ENCODE assay signal across 1 cellular context in genomic region chr5:115169392-115170127, GRCh38.
A peak's percentile ranks its signal among the peaks of the same experiment; 100 is the strongest.
TF ChIP-seq lines count a peak whose summit lies in the region.

TRIM36 (minus strand) TSS chr5:115169908; CDS start chr5:115169634, 274 bp downstream.

TF ChIP-seq in H1, 55 proteins besides CTCF, POLR2A, EP300 and RAD21 (continued from another document):
- TF ChIP-seq SP1 (IDR thresholded peaks at IDR 0.05; ENCODE audit: low read depth, low read length) (peak; percentile 74; the same call in 1 of the 2 replicates), RXRA (IDR thresholded peaks at IDR 0.05; ENCODE audit: insufficient read depth, low read depth, low read length) (no peak), BCL11A (IDR thresholded peaks at IDR 0.05; ENCODE audit: low read depth in 2 of 2, low read length in 2 of 2) (no peak), CHD2 (IDR thresholded peaks at IDR 0.05; ENCODE audit: low read length) (no peak), TAF7 (optimal IDR thresholded peaks at IDR 0.05; ENCODE audit: borderline replicate concordance, low read depth, low read length) (peak; percentile 89), MAX (IDR thresholded peaks at IDR 0.05) (peak; percentile 37), SIN3A (conservative IDR thresholded peaks at IDR 0.05 in 1 of 2, IDR thresholded peaks at IDR 0.05 in 1 of 2; ENCODE audit: low read depth in 1 of 2, low read length in 2 of 2) (peak; percentile 24 to 90; a peak in 2 of 4 replicates), BRCA1 (IDR thresholded peaks at IDR 0.05; ENCODE audit: low read depth, low read length) (no peak), CBX8 (IDR thresholded peaks at IDR 0.05; ENCODE audit: borderline replicate concordance, low read depth, low read length) (no peak), SIX5 (IDR thresholded peaks at IDR 0.05; ENCODE audit: low read depth, low read length) (no peak), PHF8 (conservative IDR thresholded peaks at IDR 0.05; ENCODE audit: low read depth, low read length) (peak; percentile 83), SUZ12 (IDR thresholded peaks at IDR 0.05; ENCODE audit: low read length) (no peak), YY1 (IDR thresholded peaks at IDR 0.05; ENCODE audit: low read depth, low read length) (0 out of 2 replicates have a peak, but pooled peaks have one; percentile 39), TEAD4 (IDR thresholded peaks at IDR 0.05; ENCODE audit: low read depth, low read length) (no peak), RFX5 (IDR thresholded peaks at IDR 0.05; ENCODE audit: borderline replicate concordance, low read depth, low read length) (no peak), SP4 (IDR thresholded peaks at IDR 0.05; ENCODE audit: low read length) (no peak; the same call in 1 of the 2 replicates), TCF12 (IDR thresholded peaks at IDR 0.05; ENCODE audit: low read depth, low read length) (no peak), TAF1 (IDR thresholded peaks at IDR 0.05; ENCODE audit: low read depth, low read length) (peak; percentile 98), CTBP2 (IDR thresholded peaks at IDR 0.05; ENCODE audit: borderline replicate concordance, insufficient read depth, insufficient read length, low read length) (no peak), CHD7 (IDR thresholded peaks at IDR 0.05; ENCODE audit: insufficient replicate concordance, low read length) (no peak), KDM4A (IDR thresholded peaks at IDR 0.05; ENCODE audit: low read depth, low read length, severe bottlenecking) (peak; percentile 86), GTF2F1 (IDR thresholded peaks at IDR 0.05; ENCODE audit: borderline replicate concordance, low read depth, low read length) (0 out of 2 replicates have a peak, but pooled peaks have one; percentile 42), EGR1 (IDR thresholded peaks at IDR 0.05; ENCODE audit: borderline replicate concordance, low read depth, low read length) (peak; percentile 80)
